11 cellular contexts compared by ENCODE assay signal in the genomic region with DNA sequence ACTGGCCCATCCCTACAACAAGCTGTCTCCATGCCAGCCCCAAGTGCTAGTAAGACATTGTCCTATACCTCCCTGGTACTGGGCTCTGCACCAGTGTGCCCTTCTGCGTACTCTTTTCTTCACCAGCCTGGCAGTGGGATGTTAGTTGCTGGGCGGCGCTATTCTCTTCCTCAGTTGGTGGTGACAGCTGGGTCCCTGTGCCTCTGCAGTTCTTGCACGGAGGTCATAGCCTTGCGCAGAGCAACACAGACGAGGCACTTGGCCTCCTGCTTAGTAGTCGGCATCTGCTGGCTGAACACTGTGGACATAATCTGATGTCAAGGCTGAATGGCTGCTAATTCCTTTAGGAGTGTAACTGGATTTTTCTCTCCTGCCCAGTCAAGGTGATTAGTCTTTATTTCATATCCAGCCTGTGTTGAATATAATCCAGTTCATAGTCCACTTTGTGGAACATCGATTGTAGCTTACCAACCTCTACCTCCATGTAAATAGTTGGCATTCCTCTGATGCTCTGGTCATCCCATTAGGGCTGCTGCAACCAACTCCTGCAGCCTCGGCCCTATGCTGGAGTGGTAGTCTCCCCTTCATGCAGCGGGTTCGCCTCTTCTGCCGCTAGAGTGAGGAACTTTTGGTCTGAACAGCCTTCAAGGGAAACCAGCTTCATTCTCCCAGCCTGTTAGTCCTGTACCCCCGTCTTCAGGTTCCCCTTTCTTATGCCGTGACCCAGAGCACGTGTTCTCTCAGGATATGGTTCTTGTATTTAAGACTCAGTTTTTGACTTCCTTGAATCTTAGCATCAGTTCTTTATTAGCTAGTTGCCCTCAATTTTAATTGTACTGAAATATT. TPM values are rescaled to one million over a fixed set of nuclear protein-coding genes. Genes with fewer than 3 reads are reported as not detected.
DNase-seq lines count a peak whose midpoint lies in the region; ATAC-seq and TF ChIP-seq lines count a peak whose summit lies in the region.
"Had no signal": no experiment of that assay in that cellular context is flagged by ENCODE, and none has a peak within 500 bp of the region (broad histone marks: within the 10 kb centered on the region; RNA-seq: fewer than 3 reads in every experiment).

No MANE protein-coding gene starts in this region.

- no peaks in the 10 kb centered on the region for H3K9me3 Mint-ChIP-seq in MCF 10A (ENCODE audit: unreplicated experiment)
- no peaks in the 10 kb centered on the region for H3K9me3 Mint-ChIP-seq in central memory CD8-positive, alpha-beta T cell

- H3K9ac ChIP-seq in mammary epithelial cell (ENCODE audit: insufficient read depth, low read length), result no peak overlapping the region

- H3K4me3 ChIP-seq in mammary epithelial cell (replicated peaks in 1 of 3; ENCODE audit: insufficient read depth in 1 of 3, low read depth in 2 of 3, low read length in 3 of 3) (no peak overlapping the region), thymus (ENCODE audit: low read length) (peak overlapping the region; percentile 19), prostate gland (no peak overlapping the region)
- H3K4me3 ChIP-seq: gastroesophageal sphincter had no signal

- H3K27ac ChIP-seq in mammary epithelial cell (ENCODE audit: insufficient read depth, low read depth, low read length), result no peak overlapping the region
- peak overlapping the region; percentile 93 for H3K27ac ChIP-seq in thymus (ENCODE audit: low read depth)
- H3K27ac ChIP-seq in prostate gland, result no peak overlapping the region
- H3K27ac ChIP-seq: gastroesophageal sphincter had no signal

- H3K9me3 ChIP-seq in mammary epithelial cell (replicated peaks; ENCODE audit: insufficient read depth, low read length), result no peaks in the 10 kb centered on the region
- no peaks in the 10 kb centered on the region for H3K9me3 ChIP-seq in thymus (ENCODE audit: control insufficient read depth)
- no peaks in the 10 kb centered on the region for H3K9me3 ChIP-seq in prostate gland
- H3K9me3 ChIP-seq: gastroesophageal sphincter had no signal

- H3K36me3 Mint-ChIP-seq in MCF 10A (ENCODE audit: insufficient read depth, unreplicated experiment), result peaks cover 31% of the 10 kb centered on the region
- H3K36me3 Mint-ChIP-seq in central memory CD8-positive, alpha-beta T cell (ENCODE audit: insufficient read depth), result peaks cover 7% of the 10 kb centered on the region

- BruUV-seq in MCF 10A (replicated peaks; lab: Mats Ljungman, UMichigan), result no TSS peak
- no TSS peak for BruUV-seq in mammary epithelial cell (replicated peaks; lab: Mats Ljungman, UMichigan)

- no peaks in the 10 kb centered on the region for H3K27me3 Mint-ChIP-seq in MCF 10A (ENCODE audit: insufficient read depth, unreplicated experiment)
- no peaks in the 10 kb centered on the region for H3K27me3 Mint-ChIP-seq in central memory CD8-positive, alpha-beta T cell

- dilution Hi-C loops in mammary epithelial cell (cut with HindIII; ENCODE audit: low sequenced_read_pairs), result no loop called here

- H3K36me3 ChIP-seq in mammary epithelial cell (ENCODE audit: insufficient read depth, low read length) (peaks cover 11% of the 10 kb centered on the region), thymus (ENCODE audit: control insufficient read depth, insufficient read depth) (peaks cover 8% of the 10 kb centered on the region), prostate gland (no peaks in the 10 kb centered on the region)

- H3K79me2 ChIP-seq in mammary epithelial cell (ENCODE audit: insufficient read depth, low read length), result peaks cover 3% of the 10 kb centered on the region

- TF ChIP-seq CTCF in MCF 10A (IDR thresholded peaks at IDR 0.05; ENCODE audit: unreplicated experiment) (no peak), mammary epithelial cell (conservative IDR thresholded peaks at IDR 0.05 in 1 of 2, IDR thresholded peaks at IDR 0.05 in 1 of 2; ENCODE audit: extremely low read depth in 1 of 2, insufficient read depth in 1 of 2, low read depth in 1 of 2, low read length in 2 of 2) (no peak), prostate gland (IDR thresholded peaks at IDR 0.05) (no peak)

- intact Hi-C loops in MCF 10A (cut with micrococcal nuclease), result no loop called here
- intact Hi-C loops in mammary epithelial cell (cut with micrococcal nuclease), result no loop called here
- intact Hi-C loops in prostate gland (cut with DNase I), result no loop called here

- H3K4me1 Mint-ChIP-seq in MCF 10A (ENCODE audit: insufficient read depth, unreplicated experiment), result peaks cover 20% of the 10 kb centered on the region
- H3K4me1 Mint-ChIP-seq in central memory CD8-positive, alpha-beta T cell, result peaks cover 31% of the 10 kb centered on the region

- POLR2A ChIA-PET in MCF 10A (lab: Yijun Ruan, JAX), result interaction anchor here (0.7 to 1.2 kb wide), 3 partner anchors 11 to 767 kb away, joined by 3 to 4 read pairs (median 3); no protein-coding TSS in a partner anchor

- H3K4me2 ChIP-seq in mammary epithelial cell (ENCODE audit: insufficient read depth, low read depth, low read length), result no peak overlapping the region

- no peaks in the 10 kb centered on the region for H4K20me1 ChIP-seq in mammary epithelial cell (ENCODE audit: insufficient read depth, low read length)

- H3K4me3 Mint-ChIP-seq in MCF 10A (ENCODE audit: unreplicated experiment), result no peak overlapping the region
- no peak overlapping the region for H3K4me3 Mint-ChIP-seq in central memory CD8-positive, alpha-beta T cell

- in situ Hi-C loops in mammary epithelial cell (cut with MboI; ENCODE audit: low sequenced_read_pairs in 2 of 2), result no loop called here

- peaks cover 3% of the 10 kb centered on the region for H3K4me1 ChIP-seq in mammary epithelial cell (ENCODE audit: insufficient read depth, low read length)
- H3K4me1 ChIP-seq in thymus (ENCODE audit: control insufficient read depth, insufficient read depth, low read length), result peaks cover 38% of the 10 kb centered on the region
- no peaks in the 10 kb centered on the region for H3K4me1 ChIP-seq in prostate gland (replicated peaks)

- peak overlapping the region; percentile 32 for H3K27ac Mint-ChIP-seq in MCF 10A (ENCODE audit: low read depth, unreplicated experiment)
- peak overlapping the region; percentile 32 for H3K27ac Mint-ChIP-seq in central memory CD8-positive, alpha-beta T cell (ENCODE audit: low read depth)

- WGBS in mammary epithelial cell (ENCODE audit: low coverage, missing lambda C conversion rate), result 84% methylated on average over 15 of the region's 15 CpGs
- 46% methylated on average over 15 of the region's 15 CpGs for WGBS in thymus
- 63% methylated on average over 15 of the region's 15 CpGs for WGBS in prostate gland

- no peak for TF ChIP-seq POLR2A in prostate gland (IDR thresholded peaks at IDR 0.05)

- H3K27me3 ChIP-seq in mammary epithelial cell (ENCODE audit: insufficient read depth, low read length), result no peaks in the 10 kb centered on the region
- no peaks in the 10 kb centered on the region for H3K27me3 ChIP-seq in thymus (ENCODE audit: control insufficient read depth, insufficient read depth)
- no peaks in the 10 kb centered on the region for H3K27me3 ChIP-seq in prostate gland (replicated peaks; ENCODE audit: insufficient read depth)
- H3K27me3 ChIP-seq: gastroesophageal sphincter had no signal

- CTCF ChIA-PET in MCF 10A (lab: Yijun Ruan, JAX) (interaction anchor here (0.5 to 0.8 kb wide), 4 partner anchors 22 to 513 kb away, joined by 3 read pairs; no protein-coding TSS in a partner anchor), mammary epithelial cell (lab: Charles Lee; ENCODE audit: low non-redundant PET) (no interaction called here)

- H2AFZ ChIP-seq in mammary epithelial cell (ENCODE audit: low read depth, low read length), result no peak overlapping the region

- ATAC-seq in central memory CD8-positive, alpha-beta T cell (replicated peaks; ENCODE audit: extremely low read depth, poor library complexity, severe bottlenecking), result no peak
- ATAC-seq: gastroesophageal sphincter had no signal

- DNase-seq in MCF 10A (ENCODE audit: unreplicated experiment) (no peak), mammary epithelial cell (no peak), Kasumi-1 (lab: John Stamatoyannopoulos, UW) (peak; percentile 66 to 73), AG08395 (ENCODE audit: low spot score) (no peak), prostate gland (ENCODE audit: low spot score) (no peak), NCI-H526 treated with DMSO at 0.1 percent for 48 hours (lab: John Stamatoyannopoulos, UW) (no peak)
- DNase-seq in central memory CD8-positive, alpha-beta T cell (ENCODE audit: low spot score in 2 of 2), result no peak
- DNase-seq: activated CD4-positive, CD25-positive, alpha-beta regulatory T cell treated with anti-CD3 and anti-CD28 coated beads, Interleukin-2, amount 50 U/mL, for 72 hours; NK-92 treated with Interleukin-12 subunit alpha and Interleukin-12 subunit beta, amount 100 ng/mL, for 24 hours had no signal

RNA-seq across cellular contexts. Expression of a gene that starts 32.9 kb away (rescaled TPM):
- total RNA-seq in MCF 10A (2022) (123 and 141 TPM in 2 replicates), mammary epithelial cell (10 to 100 TPM; 56.2 to 62.6 TPM), prostate gland (10 to 100 TPM; 59.4 to 70.5 TPM)
- polyA plus RNA-seq in mammary epithelial cell (26.4 TPM), thymus (36.0 TPM)
- 98.2 TPM for polyA minus RNA-seq in mammary epithelial cell

RNA-seq across cellular contexts. Expression of a gene that starts 33.3 kb away (rescaled TPM):
- total RNA-seq in MCF 10A (2022) (30.9 and 32.3 TPM in 2 replicates), mammary epithelial cell (10 to 100 TPM in 1 of 2 donors, 1 to 10 TPM in 1; 6.8 to 29.7 TPM), prostate gland (10 to 100 TPM; 22.4 to 42.9 TPM)
- polyA plus RNA-seq in mammary epithelial cell (15.4 TPM), thymus (34.4 TPM)
- 20.2 TPM for polyA minus RNA-seq in mammary epithelial cell

Comparison
In these comparisons a context has a peak if more than half of its experiments do, and no peak if none do; other contexts are left out.
1. DNase-seq: peak in Kasumi-1 (2 of 2); none in MCF 10A (single experiment), mammary epithelial cell (single experiment), central memory CD8-positive, alpha-beta T cell (0 of 2), AG08395 (single experiment), prostate gland (single experiment) and NCI-H526 treated with DMSO at 0.1 percent for 48 hours (single experiment).